ENCODE assay signal across 10 cellular contexts in the genomic region with DNA sequence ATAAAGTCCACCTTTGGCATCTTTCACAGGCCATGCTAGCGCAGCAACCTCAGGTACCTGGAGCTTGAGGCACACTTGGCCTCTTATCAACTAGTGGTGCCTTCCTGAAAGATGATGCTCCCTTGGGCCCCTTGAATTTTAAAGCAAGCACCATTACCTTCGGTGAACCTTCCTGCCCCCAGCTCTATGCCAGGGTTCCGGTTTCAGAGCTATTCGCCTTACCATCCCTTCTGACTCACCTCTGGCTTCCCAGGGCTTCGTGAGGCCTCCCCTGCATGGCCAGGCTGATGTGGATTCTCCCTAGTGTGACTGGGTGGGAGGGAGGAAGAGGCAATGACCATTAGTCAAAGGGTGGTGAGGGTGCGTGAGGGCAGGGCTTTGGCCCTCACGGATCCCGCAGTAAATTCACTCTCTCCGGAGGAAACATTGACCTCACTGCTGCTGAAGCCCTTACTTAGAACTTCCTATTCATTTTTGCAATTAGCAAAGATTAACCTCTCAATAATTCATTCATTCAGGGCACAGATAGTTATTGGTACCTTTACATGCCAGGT. TPM values are rescaled to one million over a fixed set of nuclear protein-coding genes. Genes with fewer than 3 reads are reported as not detected.
DNase-seq lines count a peak whose midpoint lies in the region; ATAC-seq, FAIRE-seq and TF ChIP-seq lines count a peak whose summit lies in the region.
"Had no signal": no experiment of that assay in that cellular context is flagged by ENCODE, and none has a peak within 500 bp of the region (broad histone marks: within the 10 kb centered on the region; RNA-seq: fewer than 3 reads in every experiment).

No MANE protein-coding gene starts in this region.

- H3K4me3 ChIP-seq in HepG2 (replicated peaks in 1 of 3; ENCODE audit: insufficient read depth in 1 of 3, low read depth in 2 of 3, low read length in 3 of 3) = no peak overlapping the region

- peaks cover 3 to 8% of the 10 kb centered on the region in 2 experiments; a peak in 3 of 5 replicates for H3K27me3 ChIP-seq in HepG2 (ENCODE audit: control insufficient read depth in 1 of 2, insufficient read depth in 2 of 2, low read length in 2 of 2)

- no peak; the same call in 1 of the 3 replicates for ATAC-seq in HepG2
- ATAC-seq in HG03469 (IDR thresholded peaks at IDR 0.05; ENCODE audit: unreplicated experiment) = no peak
- ATAC-seq in T-cell (replicated peaks in 1 of 4) = no peak

- TF ChIP-seq CTCF in MCF 10A (IDR thresholded peaks at IDR 0.05; ENCODE audit: unreplicated experiment) (no peak), HepG2 (CRISPR knock-in tag; IDR thresholded peaks at IDR 0.05) (no peak)

- no peak overlapping the region for H3K9ac ChIP-seq in HepG2 (ENCODE audit: insufficient read depth, low read depth, low read length)

- 69% methylated on average over 9 of the region's 9 CpGs for WGBS in HepG2 (ENCODE audit: low lambda C conversion rate)

- no peak overlapping the region for H3K27ac ChIP-seq in HepG2 (ENCODE audit: extremely low read length, insufficient read depth, low read length)

- H3K9me3 Mint-ChIP-seq in activated naive CD4-positive, alpha-beta T cell treated with anti-CD3 and anti-CD28 coated beads for 36 hours = no peaks in the 10 kb centered on the region
- H3K9me3 Mint-ChIP-seq in activated naive CD4-positive, alpha-beta T cell treated with anti-CD3 and anti-CD28 coated beads, Interleukin-2, amount 10 ng/mL, durations not matched to agents 7 days and 5 days = no peaks in the 10 kb centered on the region
- no peaks in the 10 kb centered on the region for H3K9me3 Mint-ChIP-seq in MCF 10A (ENCODE audit: unreplicated experiment)
- no peaks in the 10 kb centered on the region for H3K9me3 Mint-ChIP-seq in T-cell

- peaks cover 30% of the 10 kb centered on the region for H3K4me1 ChIP-seq in HepG2 (ENCODE audit: insufficient read depth, low read length)

- intact Hi-C loops in activated naive CD4-positive, alpha-beta T cell treated with anti-CD3 and anti-CD28 coated beads for 36 hours (cut with micrococcal nuclease) = no loop called here
- intact Hi-C loops in MCF 10A (cut with micrococcal nuclease) (loop anchor here (1.0 kb wide), 1 partner anchor 18 kb away; no protein-coding TSS in a partner anchor), HepG2 (cut with micrococcal nuclease; ENCODE audit: unreplicated experiment) (no loop called here)

- FAIRE-seq in HepG2 (lab: Jason Lieb, UNC) (no peak), urothelium cell line (lab: Jason Lieb, UNC) (no peak)

- TF ChIP-seq RAD21 in HepG2 (CRISPR knock-in tag; IDR thresholded peaks at IDR 0.05) = no peak

- no peak overlapping the region for H2AFZ ChIP-seq in HepG2 (ENCODE audit: low read length)

- H3K27me3 Mint-ChIP-seq in activated naive CD4-positive, alpha-beta T cell treated with anti-CD3 and anti-CD28 coated beads for 36 hours (ENCODE audit: low read depth) = no peaks in the 10 kb centered on the region
- H3K27me3 Mint-ChIP-seq in activated naive CD4-positive, alpha-beta T cell treated with anti-CD3 and anti-CD28 coated beads, Interleukin-2, amount 10 ng/mL, durations not matched to agents 7 days and 5 days = peaks cover 19% of the 10 kb centered on the region
- H3K27me3 Mint-ChIP-seq in MCF 10A (ENCODE audit: insufficient read depth, unreplicated experiment) (no peaks in the 10 kb centered on the region), T-cell (no peaks in the 10 kb centered on the region)

- H3K4me3 Mint-ChIP-seq in activated naive CD4-positive, alpha-beta T cell treated with anti-CD3 and anti-CD28 coated beads for 36 hours = no peak overlapping the region
- H3K4me3 Mint-ChIP-seq in activated naive CD4-positive, alpha-beta T cell treated with anti-CD3 and anti-CD28 coated beads, Interleukin-2, amount 10 ng/mL, durations not matched to agents 7 days and 5 days = no peak overlapping the region
- H3K4me3 Mint-ChIP-seq in MCF 10A (ENCODE audit: unreplicated experiment) = no peak overlapping the region
- no peak overlapping the region for H3K4me3 Mint-ChIP-seq in T-cell

- H3K27ac Mint-ChIP-seq in activated naive CD4-positive, alpha-beta T cell treated with anti-CD3 and anti-CD28 coated beads for 36 hours = no peak overlapping the region
- H3K27ac Mint-ChIP-seq in activated naive CD4-positive, alpha-beta T cell treated with anti-CD3 and anti-CD28 coated beads, Interleukin-2, amount 10 ng/mL, durations not matched to agents 7 days and 5 days = no peak overlapping the region
- H3K27ac Mint-ChIP-seq in MCF 10A (ENCODE audit: low read depth, unreplicated experiment) (peak overlapping the region; percentile 89), T-cell (no peak overlapping the region)

- TF ChIP-seq POLR2A in HepG2 (IDR thresholded peaks at IDR 0.05; ENCODE audit: insufficient read depth in 1 of 2, low read depth in 2 of 2, low read length in 2 of 2) = no peak

- BruUV-seq in MCF 10A (replicated peaks; lab: Mats Ljungman, UMichigan) (TSS peak; percentile 85), HepG2 (replicated peaks; lab: Mats Ljungman, UMichigan) (no TSS peak)

- no peak for TF ChIP-seq EP300 in HepG2 (IDR thresholded peaks at IDR 0.05; ENCODE audit: low read depth in 2 of 2, low read length in 2 of 2)
- TF ChIP-seq EP300 in HepG2 (CRISPR knock-in tag; IDR thresholded peaks at IDR 0.05; ENCODE audit: borderline replicate concordance) = no peak

- H3K9me3 ChIP-seq in HepG2 (ENCODE audit: low read length) = no peaks in the 10 kb centered on the region

- no peaks in the 10 kb centered on the region for H3K36me3 Mint-ChIP-seq in activated naive CD4-positive, alpha-beta T cell treated with anti-CD3 and anti-CD28 coated beads for 36 hours (ENCODE audit: low read depth)
- H3K36me3 Mint-ChIP-seq in activated naive CD4-positive, alpha-beta T cell treated with anti-CD3 and anti-CD28 coated beads, Interleukin-2, amount 10 ng/mL, durations not matched to agents 7 days and 5 days = no peaks in the 10 kb centered on the region
- H3K36me3 Mint-ChIP-seq in MCF 10A (ENCODE audit: insufficient read depth, unreplicated experiment) (no peaks in the 10 kb centered on the region), T-cell (no peaks in the 10 kb centered on the region)

- in situ Hi-C loops in HepG2 (cut with HindIII; ENCODE audit: extremely low pct_ligation_motif_present, low pct_unique_long_range_greater_than_20kb) = no loop called here

- CTCF ChIA-PET in activated naive CD4-positive, alpha-beta T cell treated with anti-CD3 and anti-CD28 coated beads for 36 hours (lab: Charles Lee) = interaction anchor here (1.4 to 2.7 kb wide), 3 partner anchors 12 to 26 kb away, joined by 6 to 14 read pairs (median 10); no protein-coding TSS in a partner anchor
- CTCF ChIA-PET in activated naive CD4-positive, alpha-beta T cell treated with anti-CD3 and anti-CD28 coated beads, Interleukin-2, amount 10 ng/mL, durations not matched to agents 7 days and 5 days (lab: Charles Lee) = interaction anchor here (0.9 kb wide), 1 partner anchor 11 kb away, joined by 3 read pairs; no protein-coding TSS in a partner anchor
- CTCF ChIA-PET in MCF 10A (lab: Yijun Ruan, JAX) (interaction anchor here (1.4 to 6.3 kb wide), 5 partner anchors 9 to 284 kb away, joined by 3 to 57 read pairs (median 8); partner anchors contain the start of gene BHLHE40), HepG2 (lab: Yijun Ruan, JAX; ENCODE audit: low intra/inter-chr PET ratio, low total read pairs) (no interaction called here), T-cell (lab: Charles Lee) (no interaction called here)

- H3K79me2 ChIP-seq in HepG2 (ENCODE audit: insufficient read depth, low read length) = no peaks in the 10 kb centered on the region

- DNase-seq in activated naive CD4-positive, alpha-beta T cell treated with anti-CD3 and anti-CD28 coated beads for 36 hours = peak; percentile 3
- DNase-seq in activated naive CD4-positive, alpha-beta T cell treated with anti-CD3 and anti-CD28 coated beads, Interleukin-2, amount 10 ng/mL, durations not matched to agents 7 days and 5 days = no peak
- DNase-seq in MCF 10A (ENCODE audit: unreplicated experiment) = peak; percentile 96
- no peak for DNase-seq in HepG2 (ENCODE audit: low spot score)
- DNase-seq in urothelium cell line (ENCODE audit: low spot score) = peak; percentile 62
- no peak for DNase-seq in T-cell
- no peak for DNase-seq in NCI-H69 (lab: John Stamatoyannopoulos, UW)
- DNase-seq: AML-193, NCI-H1092 treated with DMSO at 0.1 percent for 48 hours had no signal

- peaks cover 16% of the 10 kb centered on the region for H3K4me1 Mint-ChIP-seq in activated naive CD4-positive, alpha-beta T cell treated with anti-CD3 and anti-CD28 coated beads for 36 hours (ENCODE audit: low read depth)
- peaks cover 15% of the 10 kb centered on the region for H3K4me1 Mint-ChIP-seq in activated naive CD4-positive, alpha-beta T cell treated with anti-CD3 and anti-CD28 coated beads, Interleukin-2, amount 10 ng/mL, durations not matched to agents 7 days and 5 days
- H3K4me1 Mint-ChIP-seq in MCF 10A (ENCODE audit: insufficient read depth, unreplicated experiment) (peaks cover 25% of the 10 kb centered on the region), T-cell (peaks cover 0 to 9% (median 8%) of the 10 kb centered on the region in 3 donors)

- H3K36me3 ChIP-seq in HepG2 (replicated peaks in 1 of 2; ENCODE audit: control insufficient read depth in 1 of 2, insufficient read depth in 2 of 2, low read length in 2 of 2) = no peaks in the 10 kb centered on the region

- no peak overlapping the region for H3K4me2 ChIP-seq in HepG2 (ENCODE audit: low read depth, low read length)

- POLR2A ChIA-PET in MCF 10A (lab: Yijun Ruan, JAX) (interaction anchor here (1.0 to 6.1 kb wide), 10 partner anchors 9 to 284 kb away, joined by 3 to 137 read pairs (median 6); partner anchors contain the start of gene BHLHE40), HepG2 (lab: Yijun Ruan, JAX) (interaction anchor here (1.2 to 1.4 kb wide), 2 partner anchors 16 to 21 kb away, joined by 3 to 5 read pairs; partner anchors contain the start of gene BHLHE40), T-cell (lab: Charles Lee) (interaction anchor here in 1 of 2 donors (0.5 kb wide), 1 partner anchor 13 kb away, joined by 3 read pairs; no protein-coding TSS in a partner anchor)

- H4K20me1 ChIP-seq in HepG2 (ENCODE audit: insufficient read depth, low read length) = no peaks in the 10 kb centered on the region

RNA-seq across cellular contexts. Expression of gene BHLHE40, which starts 16.3 kb away (rescaled TPM):
- total RNA-seq in activated naive CD4-positive, alpha-beta T cell treated with anti-CD3 and anti-CD28 coated beads for 36 hours = 10 to 100 TPM; 98.0 to 98.2 TPM
- total RNA-seq in MCF 10A (2022) = 16.8 and 27.9 TPM in 2 replicates
- 1.8 and 2.6 TPM in 2 replicates for total RNA-seq in HepG2 (2016; rRNA removed; fragmentation: Illumina TruSeq; extraction: Trizol)
- 0.44 and 0.61 TPM in 2 replicates for total RNA-seq in HepG2 (2016; cell fraction: cytosol; rRNA removed; fragmentation: Illumina TruSeq; extraction: Trizol; ENCODE audit: low read depth)
- 2.3 and 2.7 TPM in 2 replicates for total RNA-seq in HepG2 (2016; cell fraction: insoluble cytoplasmic fraction; rRNA removed; fragmentation: Illumina TruSeq; extraction: Trizol)
- total RNA-seq in HepG2 (2016; cell fraction: membrane; rRNA removed; fragmentation: Illumina TruSeq; extraction: Trizol) = 1.5 TPM in 2 replicates
- total RNA-seq in HepG2 (2016; cell fraction: nucleus; rRNA removed; fragmentation: Illumina TruSeq; extraction: Trizol) = 3.0 and 4.3 TPM in 2 replicates
- polyA plus RNA-seq in HepG2 (2011; rRNA removed) = 51.0 and 60.0 TPM in 2 replicates
- polyA plus RNA-seq in HepG2 (2011; cell fraction: cytosol; rRNA removed) = 29.3 and 36.0 TPM in 2 replicates
- polyA plus RNA-seq in HepG2 (2011; cell fraction: nucleus; rRNA removed) = 35.5 and 51.8 TPM in 2 replicates
- 145 and 159 TPM in 2 replicates for polyA plus RNA-seq in HepG2 (2012)
- polyA plus RNA-seq in HepG2 (2016; cell fraction: cytosol; fragmentation: Illumina TruSeq; extraction: Trizol; ENCODE audit: low read depth) = 0.21 and 0.42 TPM in 2 replicates
- polyA plus RNA-seq in HepG2 (2016; cell fraction: insoluble cytoplasmic fraction; fragmentation: Illumina TruSeq; extraction: Trizol; ENCODE audit: low read depth) = 3.5 and 4.1 TPM in 2 replicates
- 0.93 and 1.1 TPM in 2 replicates for polyA plus RNA-seq in HepG2 (2016; cell fraction: membrane; fragmentation: Illumina TruSeq; extraction: Trizol; ENCODE audit: low read depth)
- 5.9 and 7.0 TPM in 2 replicates for polyA plus RNA-seq in HepG2 (2016; cell fraction: nucleus; fragmentation: Illumina TruSeq; extraction: Trizol; ENCODE audit: insufficient read depth, low read depth)
- 17.6 and 68.5 TPM in 2 replicates for polyA minus RNA-seq in HepG2 (2011; rRNA and poly(A)+ RNA removed; ENCODE audit: low replicate concordance)
- polyA minus RNA-seq in HepG2 (2011; cell fraction: cytosol; rRNA and poly(A)+ RNA removed) = 59.1 and 63.2 TPM in 2 replicates
- polyA minus RNA-seq in HepG2 (2011; cell fraction: nucleus; rRNA and poly(A)+ RNA removed) = 23.0 and 31.6 TPM in 2 replicates
- 100 to 1,000 TPM in 1 of 5 donors, 10 to 100 TPM in 4; 54.1 to 177 (median 85.8) TPM for total RNA-seq in T-cell

Comparison
In these comparisons a context has a peak if more than half of its experiments do, and no peak if none do; other contexts are left out.
1. DNase-seq: peak in activated naive CD4-positive, alpha-beta T cell treated with anti-CD3 and anti-CD28 coated beads for 36 hours (single experiment), MCF 10A (single experiment) and urothelium cell line (single experiment); none in activated naive CD4-positive, alpha-beta T cell treated with anti-CD3 and anti-CD28 coated beads, Interleukin-2, amount 10 ng/mL, durations not matched to agents 7 days and 5 days (single experiment), HepG2 (single experiment), T-cell (0 of 34) and NCI-H69 (single experiment).
2. CTCF ChIA-PET loops: an anchor here in activated naive CD4-positive, alpha-beta T cell treated with anti-CD3 and anti-CD28 coated beads for 36 hours (1.4 to 2.7 kb wide), activated naive CD4-positive, alpha-beta T cell treated with anti-CD3 and anti-CD28 coated beads, Interleukin-2, amount 10 ng/mL, durations not matched to agents 7 days and 5 days (0.9 kb wide) and MCF 10A (1.4 to 6.3 kb wide); none called in HepG2 and T-cell.